Comparison of ENCODE assay signal across 1 cellular context in genomic region chr11:15780354-15780753, GRCh38.
TF ChIP-seq lines count a peak whose summit lies in the region.

No MANE protein-coding gene starts in this region.

TF ChIP-seq in IMR-90, 13 proteins besides CTCF, POLR2A, EP300 and RAD21:
- TF ChIP-seq FOS (IDR thresholded peaks at IDR 0.05; ENCODE audit: low read depth, low read length) (no peak), MAZ (IDR thresholded peaks at IDR 0.05; ENCODE audit: borderline replicate concordance, low read depth, low read length) (no peak), SMC3 (IDR thresholded peaks at IDR 0.05; ENCODE audit: low read depth, low read length) (no peak)
